Comparison of ENCODE assay signal across 9 cellular contexts in the genomic region with DNA sequence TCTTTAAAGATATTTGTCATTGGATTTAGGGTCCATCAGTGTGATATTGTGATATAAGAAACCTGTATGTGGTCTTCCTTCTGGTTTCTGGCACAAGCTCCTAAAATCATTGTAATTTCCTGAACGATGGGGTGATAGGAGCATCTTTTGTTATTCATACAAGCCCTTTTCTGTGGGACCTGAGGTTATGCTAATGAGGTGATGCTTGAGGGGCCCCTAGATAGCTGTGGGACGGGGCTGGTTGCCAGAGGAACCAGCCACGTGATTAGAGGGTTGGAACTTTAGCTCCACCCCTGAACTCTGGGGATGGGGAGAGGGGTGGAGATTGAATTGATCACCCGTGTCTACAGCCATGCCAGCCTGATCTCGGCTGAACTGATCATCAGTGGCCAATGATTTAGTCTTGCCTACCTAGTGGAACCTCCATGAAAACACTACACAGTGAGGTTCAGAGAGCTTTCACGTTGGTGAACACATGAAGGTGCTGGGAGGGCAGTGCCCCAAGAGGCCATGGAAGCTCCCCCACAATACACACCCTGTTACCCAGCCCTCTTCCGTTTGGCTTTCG.
DNase-seq lines count a peak whose midpoint lies in the region; ATAC-seq and TF ChIP-seq lines count a peak whose summit lies in the region.
"Had no signal": no experiment of that assay in that cellular context is flagged by ENCODE, and none has a peak within 500 bp of the region (broad histone marks: within the 10 kb centered on the region; RNA-seq: fewer than 3 reads in every experiment).

No MANE protein-coding gene starts in this region.

- no peak overlapping the region for H2AK5ac ChIP-seq in IMR-90 (ENCODE audit: low read depth, low read length)

- H3K4me3 ChIP-seq in IMR-90 (ENCODE audit: insufficient read depth, low read depth, low read length) (no peak overlapping the region), iPS-20b (ENCODE audit: low read length) (peak overlapping the region; percentile 57), breast epithelium (no peak overlapping the region)

- POLR2A ChIA-PET in IMR-90 (lab: Charles Lee; ENCODE audit: unreplicated experiment) = no interaction called here

- no peak overlapping the region for H2BK5ac ChIP-seq in IMR-90 (ENCODE audit: low read depth, low read length, poor library complexity, severe bottlenecking)

- peaks cover 24% of the 10 kb centered on the region for H3K9me1 ChIP-seq in IMR-90 (ENCODE audit: insufficient read depth, low read length)

- no peak overlapping the region for H3K56ac ChIP-seq in IMR-90 (ENCODE audit: extremely low read depth, insufficient read depth, low read length)

- H4K91ac ChIP-seq in IMR-90 (ENCODE audit: insufficient read depth, low read depth, low read length) = no peak overlapping the region

- 0 out of 2 replicates have a peak overlapping the region, but pooled peaks have one; percentile 21 for H3K14ac ChIP-seq in IMR-90 (replicated peaks; ENCODE audit: low read depth, low read length)

- intact Hi-C loops in IMR-90 (cut with micrococcal nuclease) = no loop called here
- intact Hi-C loops in breast epithelium (cut with DNase I; ENCODE audit: low total_unique reads) = no loop called here

- H2BK15ac ChIP-seq in IMR-90 (ENCODE audit: low read depth, low read length) = no peak overlapping the region

- H3K36me3 ChIP-seq in IMR-90 (ENCODE audit: control insufficient read depth, insufficient read depth, low read length) = no peaks in the 10 kb centered on the region
- no peaks in the 10 kb centered on the region for H3K36me3 ChIP-seq in iPS-20b (ENCODE audit: insufficient read depth, low read depth, low read length)
- H3K36me3 ChIP-seq in breast epithelium = no peaks in the 10 kb centered on the region

- TF ChIP-seq RAD21 in IMR-90 (IDR thresholded peaks at IDR 0.05; ENCODE audit: low read length) = no peak

- no CpG with 5 or more reads among the region's 8 CpGs for WGBS in IMR-90 (ENCODE audit: extremely low coverage in 2 of 2, insufficient read length in 1 of 2), 2 experiments

- H3K4me1 ChIP-seq in IMR-90 (ENCODE audit: control insufficient read depth, insufficient read depth, low read length) (peaks cover 20% of the 10 kb centered on the region), iPS-20b (ENCODE audit: insufficient read depth, low read length) (peaks cover 38% of the 10 kb centered on the region), breast epithelium (no peaks in the 10 kb centered on the region)

- no peak overlapping the region for H2AK9ac ChIP-seq in IMR-90 (replicated peaks; ENCODE audit: low read depth, low read length, poor library complexity)

- DNase-seq in IMR-90 = no peak
- peak; percentile 70 for DNase-seq in activated T-cell treated with anti-CD3 and anti-CD28 coated beads for 24 hours (ENCODE audit: low read depth)
- DNase-seq in stimulated activated CD8-positive, alpha-beta memory T cell treated with anti-CD3 and anti-CD28 coated beads, Interleukin-4, amount 100 ng/mL, for 24 hours (ENCODE audit: low read depth) = peak; percentile 42
- no peak for DNase-seq in breast epithelium (ENCODE audit: low spot score in 2 of 2)
- DNase-seq in NOMO-1 treated with DMSO at 0.1 percent for 48 hours (lab: John Stamatoyannopoulos, UW; ENCODE audit: unreplicated experiment) = no peak
- no peak for DNase-seq in anterior cingulate cortex (lab: John Stamatoyannopoulos, UW)
- DNase-seq: NCI-H2081 treated with DMSO at 0.1 percent for 48 hours had no signal

- H3K27ac ChIP-seq in IMR-90 (ENCODE audit: insufficient read depth, low read length) (no peak overlapping the region), iPS-20b (ENCODE audit: low read length) (peak overlapping the region; percentile 85), breast epithelium (no peak overlapping the region)

- no peak overlapping the region for H3K4me2 ChIP-seq in IMR-90 (ENCODE audit: low read depth, low read length)

- no peak overlapping the region for H3K4ac ChIP-seq in IMR-90 (ENCODE audit: low read depth, low read length)

- ATAC-seq in IMR-90 (ENCODE audit: low read depth) (no peak), HG03439 (IDR thresholded peaks at IDR 0.05; ENCODE audit: unreplicated experiment) (no peak)

- no peak overlapping the region for H3K18ac ChIP-seq in IMR-90 (ENCODE audit: low read depth, low read length)

- no peak overlapping the region for H3K23ac ChIP-seq in IMR-90 (ENCODE audit: low read depth, low read length)

- no peak overlapping the region for H3K9ac ChIP-seq in IMR-90 (ENCODE audit: low read depth, low read length)
- peak overlapping the region; percentile 65; the same call in 1 of the 2 replicates for H3K9ac ChIP-seq in iPS-20b (ENCODE audit: low read depth, low read length)

- H3K9me3 ChIP-seq in IMR-90 (ENCODE audit: control insufficient read depth, insufficient read depth, low read length) (no peaks in the 10 kb centered on the region), iPS-20b (ENCODE audit: insufficient read depth, low read depth, low read length) (no peaks in the 10 kb centered on the region), breast epithelium (no peaks in the 10 kb centered on the region)

- H2AFZ ChIP-seq in IMR-90 (replicated peaks; ENCODE audit: low read length, poor library complexity) = no peak overlapping the region

- H3K27me3 ChIP-seq in IMR-90 (ENCODE audit: control insufficient read depth, insufficient read depth, low read length) (no peaks in the 10 kb centered on the region), iPS-20b (ENCODE audit: insufficient read depth, low read length) (no peaks in the 10 kb centered on the region), breast epithelium (no peaks in the 10 kb centered on the region)

- no peak overlapping the region for H2BK120ac ChIP-seq in IMR-90 (ENCODE audit: low read depth, low read length)

- TF ChIP-seq CTCF in IMR-90 (conservative IDR thresholded peaks at IDR 0.05; ENCODE audit: low read depth, low read length) = no peak
- no peak for TF ChIP-seq CTCF in breast epithelium (IDR thresholded peaks at IDR 0.05)

- BruUV-seq in IMR-90 (replicated peaks; lab: Mats Ljungman, UMichigan) = no TSS peak

- H2BK20ac ChIP-seq in IMR-90 (ENCODE audit: low read depth, low read length) = no peak overlapping the region

- dilution Hi-C loops in IMR-90 (cut with HindIII; ENCODE audit: low sequenced_read_pairs, unreplicated experiment) = no loop called here

- peaks cover 63% of the 10 kb centered on the region for H4K20me1 ChIP-seq in IMR-90 (ENCODE audit: insufficient read depth, low read length)

- H4K8ac ChIP-seq in IMR-90 (ENCODE audit: low read depth in 2 of 2, low read length in 2 of 2) = no peak overlapping the region

- in situ Hi-C loops in IMR-90 (cut with MboI; ENCODE audit: low sequenced_read_pairs) = loop anchor here (5.0 kb wide), 1 partner anchor 51 kb away; no protein-coding TSS in a partner anchor

- TF ChIP-seq POLR2A in IMR-90 (IDR thresholded peaks at IDR 0.05; ENCODE audit: low read depth, low read length) (no peak), breast epithelium (IDR thresholded peaks at IDR 0.05) (no peak)

- CTCF ChIA-PET in IMR-90 (lab: Yijun Ruan, JAX) = interaction anchor here (0.7 kb wide), 1 partner anchor 39 kb away, joined by 3 read pairs; no protein-coding TSS in a partner anchor

- H3K79me1 ChIP-seq in IMR-90 (ENCODE audit: low read depth in 1 of 2, low read length in 2 of 2) = peaks cover 42 to 86% of the 10 kb centered on the region in 2 experiments

- no peak overlapping the region for H4K5ac ChIP-seq in IMR-90 (ENCODE audit: low read depth, low read length)

TF ChIP-seq in IMR-90, 13 proteins besides CTCF, POLR2A, EP300 and RAD21:
- TF ChIP-seq NFE2L2 (IDR thresholded peaks at IDR 0.05; ENCODE audit: low read depth, low read length) = no peak
- TF ChIP-seq BHLHE40 (IDR thresholded peaks at IDR 0.05; ENCODE audit: low read depth, low read length) = no peak
- TF ChIP-seq RCOR1 (IDR thresholded peaks at IDR 0.05; ENCODE audit: insufficient replicate concordance, low read length) = no peak
- no peak for TF ChIP-seq FOS (IDR thresholded peaks at IDR 0.05; ENCODE audit: low read depth, low read length)
- TF ChIP-seq, protein P1, sequence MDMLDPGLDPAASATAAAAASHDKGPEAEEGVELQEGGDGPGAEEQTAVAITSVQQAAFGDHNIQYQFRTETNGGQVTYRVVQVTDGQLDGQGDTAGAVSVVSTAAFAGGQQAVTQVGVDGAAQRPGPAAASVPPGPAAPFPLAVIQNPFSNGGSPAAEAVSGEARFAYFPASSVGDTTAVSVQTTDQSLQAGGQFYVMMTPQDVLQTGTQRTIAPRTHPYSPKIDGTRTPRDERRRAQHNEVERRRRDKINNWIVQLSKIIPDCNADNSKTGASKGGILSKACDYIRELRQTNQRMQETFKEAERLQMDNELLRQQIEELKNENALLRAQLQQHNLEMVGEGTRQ (IDR thresholded peaks at IDR 0.05; ENCODE audit: low read depth, low read length) = 0 out of 2 replicates have a peak, but pooled peaks have one; percentile 22
- TF ChIP-seq, protein P2, sequence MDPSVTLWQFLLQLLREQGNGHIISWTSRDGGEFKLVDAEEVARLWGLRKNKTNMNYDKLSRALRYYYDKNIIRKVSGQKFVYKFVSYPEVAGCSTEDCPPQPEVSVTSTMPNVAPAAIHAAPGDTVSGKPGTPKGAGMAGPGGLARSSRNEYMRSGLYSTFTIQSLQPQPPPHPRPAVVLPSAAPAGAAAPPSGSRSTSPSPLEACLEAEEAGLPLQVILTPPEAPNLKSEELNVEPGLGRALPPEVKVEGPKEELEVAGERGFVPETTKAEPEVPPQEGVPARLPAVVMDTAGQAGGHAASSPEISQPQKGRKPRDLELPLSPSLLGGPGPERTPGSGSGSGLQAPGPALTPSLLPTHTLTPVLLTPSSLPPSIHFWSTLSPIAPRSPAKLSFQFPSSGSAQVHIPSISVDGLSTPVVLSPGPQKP (IDR thresholded peaks at IDR 0.05; ENCODE audit: borderline replicate concordance, low read depth, low read length) = no peak
- TF ChIP-seq MAFK (IDR thresholded peaks at IDR 0.05; ENCODE audit: low read depth, low read length) = no peak
- TF ChIP-seq CEBPB (IDR thresholded peaks at IDR 0.05; ENCODE audit: low read depth, low read length) = no peak

Comparison
In these comparisons a context has a peak if more than half of its experiments do, and no peak if none do; other contexts are left out.
1. DNase-seq: peak in activated T-cell treated with anti-CD3 and anti-CD28 coated beads for 24 hours (single experiment) and stimulated activated CD8-positive, alpha-beta memory T cell treated with anti-CD3 and anti-CD28 coated beads, Interleukin-4, amount 100 ng/mL, for 24 hours (single experiment); none in IMR-90 (single experiment), breast epithelium (0 of 2), NOMO-1 treated with DMSO at 0.1 percent for 48 hours (single experiment) and anterior cingulate cortex (0 of 58).